ENCODE assay signal across 24 cellular contexts in genomic region chr6:127732927-127733326, GRCh38.
DNase-seq lines count a peak whose midpoint lies in the region; ATAC-seq, FAIRE-seq and TF ChIP-seq lines count a peak whose summit lies in the region.
"Had no signal": no experiment of that assay in that cellular context is flagged by ENCODE, and none has a peak within 500 bp of the region (broad histone marks: within the 10 kb centered on the region; RNA-seq: fewer than 3 reads in every experiment).

No MANE protein-coding gene starts in this region.

- no peak overlapping the region for H3K4me3 ChIP-seq in smooth muscle cell
- H3K4me3 ChIP-seq: A549, GM12878, HAP-1 had no signal

- peaks cover 19% of the 10 kb centered on the region for H3K27me3 ChIP-seq in smooth muscle cell (ENCODE audit: low read depth)

- no peaks in the 10 kb centered on the region for H3K79me2 ChIP-seq in smooth muscle cell (ENCODE audit: low read depth)

- no peak for DNase-seq in activated naive CD8-positive, alpha-beta T cell treated with anti-CD3 and anti-CD28 coated beads, Interleukin-2, amount 50 U/mL, for 24 hours
- DNase-seq in D721Med (ENCODE audit: insufficient read length, low spot score) (no peak), smooth muscle cell (lab: John Stamatoyannopoulos, UW; ENCODE audit: unreplicated experiment) (no peak), pons (ENCODE audit: low spot score) (no peak)
- no peak for DNase-seq in activated naive CD8-positive, alpha-beta T cell treated with anti-CD3 and anti-CD28 coated beads for 36 hours
- no peak for DNase-seq in naive thymus-derived CD8-positive, alpha-beta T cell
- DNase-seq: 8988T; ACHN; C1 segment of cervical spinal cord; Caco-2; CD4-positive, alpha-beta memory T cell; DMS 273 treated with DMSO at 0.1 percent for 48 hours; DMS79; EL; GDM1; GOT3; HFFc6 had no signal

- H4K20me1 ChIP-seq in smooth muscle cell (ENCODE audit: low read depth) = no peaks in the 10 kb centered on the region

- WGBS in smooth muscle cell (ENCODE audit: low lambda C conversion rate) = 81% methylated on average over 3 of the region's 3 CpGs

- ATAC-seq in activated naive CD8-positive, alpha-beta T cell treated with anti-CD3 and anti-CD28 coated beads, Interleukin-2, amount 50 U/mL, for 24 hours = no peak
- ATAC-seq in naive thymus-derived CD8-positive, alpha-beta T cell = no peak
- no peak for ATAC-seq in stimulated activated memory B cell treated with anti-CD40 and anti-IgM and Interleukin-4, amounts not matched to agents 10 μg/mL and 1 μg/mL and 100 μg/mL, for 72 hours
- ATAC-seq: A549, GM12878 had no signal

- H3K4me3 Mint-ChIP-seq in activated naive CD8-positive, alpha-beta T cell = no peak overlapping the region
- H3K4me3 Mint-ChIP-seq in activated naive CD8-positive, alpha-beta T cell treated with anti-CD3 and anti-CD28 coated beads, Interleukin-2, amount 50 U/mL, for 24 hours = no peak overlapping the region
- H3K4me3 Mint-ChIP-seq in activated naive CD8-positive, alpha-beta T cell treated with anti-CD3 and anti-CD28 coated beads for 36 hours = no peak overlapping the region
- peak overlapping the region in 5 of 10 donors; percentile 15 to 53 (median 22) for H3K4me3 Mint-ChIP-seq in naive thymus-derived CD8-positive, alpha-beta T cell
- no peak overlapping the region for H3K4me3 Mint-ChIP-seq in stimulated activated memory B cell treated with anti-CD40 and anti-IgM and Interleukin-4, amounts not matched to agents 10 μg/mL and 1 μg/mL and 100 μg/mL, for 72 hours
- H3K4me3 Mint-ChIP-seq: CD4-positive, alpha-beta memory T cell; HFFc6 had no signal

- POLR2A ChIA-PET in naive thymus-derived CD8-positive, alpha-beta T cell (lab: Charles Lee) = no interaction called here

- no peak for TF ChIP-seq CTCF in D721Med (IDR thresholded peaks at IDR 0.05; ENCODE audit: insufficient read depth, missing control alignments)
- TF ChIP-seq CTCF in smooth muscle cell (IDR thresholded peaks at IDR 0.05; ENCODE audit: borderline replicate concordance, insufficient read depth, poor library complexity, severe bottlenecking) = no peak

- no peak overlapping the region for H3K9ac ChIP-seq in smooth muscle cell (ENCODE audit: low read depth)

- peak; percentile 58 for FAIRE-seq in D721Med (lab: Jason Lieb, UNC)
- FAIRE-seq: A549, GM12878, GM18507, H54 had no signal

- no peak overlapping the region for H2AFZ ChIP-seq in smooth muscle cell (ENCODE audit: low read depth)

- H3K4me1 ChIP-seq in smooth muscle cell (ENCODE audit: low read depth) = no peaks in the 10 kb centered on the region
- H3K4me1 ChIP-seq: A549, Caco-2 had no signal

- peaks cover 77% of the 10 kb centered on the region for H3K4me1 Mint-ChIP-seq in activated naive CD8-positive, alpha-beta T cell (ENCODE audit: low read depth)
- peaks cover 52% of the 10 kb centered on the region for H3K4me1 Mint-ChIP-seq in activated naive CD8-positive, alpha-beta T cell treated with anti-CD3 and anti-CD28 coated beads, Interleukin-2, amount 50 U/mL, for 24 hours
- H3K4me1 Mint-ChIP-seq in activated naive CD8-positive, alpha-beta T cell treated with anti-CD3 and anti-CD28 coated beads for 36 hours = peaks cover 60% of the 10 kb centered on the region
- peaks cover 35 to 72% (median 68%) of the 10 kb centered on the region in 4 donors for H3K4me1 Mint-ChIP-seq in naive thymus-derived CD8-positive, alpha-beta T cell
- no peaks in the 10 kb centered on the region for H3K4me1 Mint-ChIP-seq in stimulated activated memory B cell treated with anti-CD40 and anti-IgM and Interleukin-4, amounts not matched to agents 10 μg/mL and 1 μg/mL and 100 μg/mL, for 72 hours

- peaks cover 20% of the 10 kb centered on the region for H3K36me3 Mint-ChIP-seq in activated naive CD8-positive, alpha-beta T cell
- peaks cover 7% of the 10 kb centered on the region for H3K36me3 Mint-ChIP-seq in activated naive CD8-positive, alpha-beta T cell treated with anti-CD3 and anti-CD28 coated beads, Interleukin-2, amount 50 U/mL, for 24 hours (ENCODE audit: low read depth)
- H3K36me3 Mint-ChIP-seq in activated naive CD8-positive, alpha-beta T cell treated with anti-CD3 and anti-CD28 coated beads for 36 hours = peaks cover 33% of the 10 kb centered on the region
- H3K36me3 Mint-ChIP-seq in naive thymus-derived CD8-positive, alpha-beta T cell = peaks cover 0 to 42% (median 14%) of the 10 kb centered on the region in 3 donors
- H3K36me3 Mint-ChIP-seq in stimulated activated memory B cell treated with anti-CD40 and anti-IgM and Interleukin-4, amounts not matched to agents 10 μg/mL and 1 μg/mL and 100 μg/mL, for 72 hours = no peaks in the 10 kb centered on the region

- no peaks in the 10 kb centered on the region for H3K9me3 ChIP-seq in smooth muscle cell (replicated peaks; ENCODE audit: low read depth)
- H3K9me3 ChIP-seq: A549, Caco-2, HAP-1 had no signal

- H3K27ac Mint-ChIP-seq in activated naive CD8-positive, alpha-beta T cell = peak overlapping the region; percentile 42
- no peak overlapping the region for H3K27ac Mint-ChIP-seq in activated naive CD8-positive, alpha-beta T cell treated with anti-CD3 and anti-CD28 coated beads, Interleukin-2, amount 50 U/mL, for 24 hours
- H3K27ac Mint-ChIP-seq in activated naive CD8-positive, alpha-beta T cell treated with anti-CD3 and anti-CD28 coated beads for 36 hours = peak overlapping the region; percentile 29
- peak overlapping the region in 7 of 10 donors; percentile 5 to 70 (median 43) for H3K27ac Mint-ChIP-seq in naive thymus-derived CD8-positive, alpha-beta T cell
- no peak overlapping the region for H3K27ac Mint-ChIP-seq in stimulated activated memory B cell treated with anti-CD40 and anti-IgM and Interleukin-4, amounts not matched to agents 10 μg/mL and 1 μg/mL and 100 μg/mL, for 72 hours
- H3K27ac Mint-ChIP-seq: HFFc6 had no signal

- no peaks in the 10 kb centered on the region for H3K9me3 Mint-ChIP-seq in activated naive CD8-positive, alpha-beta T cell (ENCODE audit: low read depth)
- H3K9me3 Mint-ChIP-seq in activated naive CD8-positive, alpha-beta T cell treated with anti-CD3 and anti-CD28 coated beads, Interleukin-2, amount 50 U/mL, for 24 hours = no peaks in the 10 kb centered on the region
- no peaks in the 10 kb centered on the region for H3K9me3 Mint-ChIP-seq in activated naive CD8-positive, alpha-beta T cell treated with anti-CD3 and anti-CD28 coated beads for 36 hours
- no peaks in the 10 kb centered on the region for H3K9me3 Mint-ChIP-seq in naive thymus-derived CD8-positive, alpha-beta T cell
- H3K9me3 Mint-ChIP-seq in stimulated activated memory B cell treated with anti-CD40 and anti-IgM and Interleukin-4, amounts not matched to agents 10 μg/mL and 1 μg/mL and 100 μg/mL, for 72 hours = no peaks in the 10 kb centered on the region
- H3K9me3 Mint-ChIP-seq: CD4-positive, alpha-beta memory T cell; HFFc6 had no signal

- no peaks in the 10 kb centered on the region for H3K36me3 ChIP-seq in smooth muscle cell (ENCODE audit: low read depth)
- H3K36me3 ChIP-seq: HAP-1 had no signal

- H3K27me3 Mint-ChIP-seq in activated naive CD8-positive, alpha-beta T cell = no peaks in the 10 kb centered on the region
- no peaks in the 10 kb centered on the region for H3K27me3 Mint-ChIP-seq in activated naive CD8-positive, alpha-beta T cell treated with anti-CD3 and anti-CD28 coated beads, Interleukin-2, amount 50 U/mL, for 24 hours
- no peaks in the 10 kb centered on the region for H3K27me3 Mint-ChIP-seq in activated naive CD8-positive, alpha-beta T cell treated with anti-CD3 and anti-CD28 coated beads for 36 hours
- H3K27me3 Mint-ChIP-seq in naive thymus-derived CD8-positive, alpha-beta T cell = no peaks in the 10 kb centered on the region
- H3K27me3 Mint-ChIP-seq in stimulated activated memory B cell treated with anti-CD40 and anti-IgM and Interleukin-4, amounts not matched to agents 10 μg/mL and 1 μg/mL and 100 μg/mL, for 72 hours = peaks cover 5% of the 10 kb centered on the region
- H3K27me3 Mint-ChIP-seq: CD4-positive, alpha-beta memory T cell had no signal

- no peaks in the 10 kb centered on the region for H3F3A ChIP-seq in smooth muscle cell (ENCODE audit: low read depth)

- no peak overlapping the region for H3K27ac ChIP-seq in smooth muscle cell (ENCODE audit: low read depth)
- H3K27ac ChIP-seq: A549 had no signal

- H3K4me2 ChIP-seq in smooth muscle cell = no peak overlapping the region
- H3K4me2 ChIP-seq: A549 had no signal

Comparison
In these comparisons a context has a peak if more than half of its experiments do, and no peak if none do; other contexts are left out.
1. H3K27ac Mint-ChIP-seq: peak in activated naive CD8-positive, alpha-beta T cell (single experiment), activated naive CD8-positive, alpha-beta T cell treated with anti-CD3 and anti-CD28 coated beads for 36 hours (single experiment) and naive thymus-derived CD8-positive, alpha-beta T cell (7 of 10); none in activated naive CD8-positive, alpha-beta T cell treated with anti-CD3 and anti-CD28 coated beads, Interleukin-2, amount 50 U/mL, for 24 hours (single experiment) and stimulated activated memory B cell treated with anti-CD40 and anti-IgM and Interleukin-4, amounts not matched to agents 10 μg/mL and 1 μg/mL and 100 μg/mL, for 72 hours (single experiment).